In genomic region chr19:49496574-49497008, GRCh38 we compare ENCODE assay signal across 8 cellular contexts. TPM values are rescaled to one million over a fixed set of nuclear protein-coding genes. Genes with fewer than 3 reads are reported as not detected.
DNase-seq lines count a peak whose midpoint lies in the region; ATAC-seq, FAIRE-seq and TF ChIP-seq lines count a peak whose summit lies in the region.

No MANE protein-coding gene starts in this region.

- ATAC-seq in naive B cell (ENCODE audit: low read depth in 2 of 2) (no peak), HG02678 (IDR thresholded peaks at IDR 0.05; ENCODE audit: unreplicated experiment) (no peak), GM21723 (IDR thresholded peaks at IDR 0.05; ENCODE audit: unreplicated experiment) (no peak)

- peaks cover 0 to 2% (median 0%) of the 10 kb centered on the region in 7 donors for H3K9me3 Mint-ChIP-seq in naive B cell

- no peaks in the 10 kb centered on the region for H3K9me3 ChIP-seq in KOPT-K1 (ENCODE audit: insufficient read depth, low read length, poor library complexity, severe bottlenecking)

- no peak for TF ChIP-seq POLR2A in GM12891 (IDR thresholded peaks at IDR 0.05; ENCODE audit: low read depth, low read length)

- H3K36me3 Mint-ChIP-seq in naive B cell, result peaks cover 7 to 17% of the 10 kb centered on the region in 2 donors

- H3K27me3 Mint-ChIP-seq in naive B cell, result no peaks in the 10 kb centered on the region

- no peaks in the 10 kb centered on the region for H3K27me3 ChIP-seq in ACC112 (ENCODE audit: insufficient read depth, low read length)

- H3K4me3 Mint-ChIP-seq in naive B cell, result peak overlapping the region; percentile 94 to 100 (median 98)

- H3K27ac ChIP-seq in ACC112 (ENCODE audit: low read depth, low read length), result peak overlapping the region; percentile 79
- peak overlapping the region; percentile 87 for H3K27ac ChIP-seq in KOPT-K1 (ENCODE audit: low read depth, low read length, poor library complexity, severe bottlenecking)
- peak overlapping the region; percentile 97 for H3K27ac ChIP-seq in cingulate gyrus (ENCODE audit: low read depth, low read length)

- H3K4me3 ChIP-seq in ACC112 (ENCODE audit: low read depth, low read length), result peak overlapping the region; percentile 82

- FAIRE-seq in GM12891 (lab: Jason Lieb, UNC), result no peak

- DNase-seq in naive B cell, result no peak
- no peak for DNase-seq in GM12891 (ENCODE audit: insufficient read length, low spot score)
- no peak for DNase-seq in stimulated activated CD4-positive, alpha-beta T cell treated with anti-CD3 and anti-CD28 coated beads, Interleukin-15, amount 100 ng/mL, for 24 hours

- no peak overlapping the region for H2AFZ ChIP-seq in ACC112 (ENCODE audit: low read length, unreplicated experiment)

- peak overlapping the region; percentile 99 to 100 (median 99) for H3K27ac Mint-ChIP-seq in naive B cell

- H3K36me3 ChIP-seq in ACC112 (ENCODE audit: insufficient read depth, low read length) (peaks cover 25% of the 10 kb centered on the region), KOPT-K1 (ENCODE audit: insufficient read depth, low read length) (peaks cover 51% of the 10 kb centered on the region)

- peaks cover 35 to 64% (median 40%) of the 10 kb centered on the region in 3 donors for H3K4me1 Mint-ChIP-seq in naive B cell

- H3K4me1 ChIP-seq in ACC112 (ENCODE audit: control insufficient read depth, insufficient read depth, low read length, unreplicated experiment), result peaks cover 7% of the 10 kb centered on the region

- H3K79me2 ChIP-seq in ACC112 (ENCODE audit: control insufficient read depth, insufficient read depth, low read length, unreplicated experiment), result peaks cover 21% of the 10 kb centered on the region

TF ChIP-seq in GM12891, 5 proteins besides CTCF, POLR2A, EP300 and RAD21:
- TF ChIP-seq POLR2AphosphoS5 (IDR thresholded peaks at IDR 0.05; ENCODE audit: low read depth, low read length) (no peak), POU2F2 (IDR thresholded peaks at IDR 0.05; ENCODE audit: low read depth, low read length) (no peak), PAX5 (IDR thresholded peaks at IDR 0.05; ENCODE audit: insufficient read depth, low read length, severe bottlenecking) (no peak), SPI1 (IDR thresholded peaks at IDR 0.05; ENCODE audit: low read depth, low read length) (no peak), TAF1 (IDR thresholded peaks at IDR 0.05; ENCODE audit: low read depth, low read length) (no peak)

RNA-seq across cellular contexts. Expression of gene RPS11, which starts 0.4 kb away (rescaled TPM):
- polyA plus RNA-seq in naive B cell (ENCODE audit: low read depth in 6 of 6), result 1,000 to 10,000 TPM; 2,581 to 3,900 (median 3,339) TPM
- 6,855 TPM for polyA plus RNA-seq in GM12891 (2012; ENCODE audit: low read depth, missing spikeins)

RNA-seq across cellular contexts. Expression of gene RPL13A, which starts 9.2 kb away (rescaled TPM):
- 1,000 to 10,000 TPM; 1,519 to 3,103 (median 2,606) TPM for polyA plus RNA-seq in naive B cell (ENCODE audit: low read depth in 6 of 6)
- polyA plus RNA-seq in GM12891 (2012; ENCODE audit: low read depth, missing spikeins), result 6,963 TPM

RNA-seq across cellular contexts. Expression of gene FCGRT, which starts 15.9 kb away (rescaled TPM):
- 10 to 100 TPM; 56.7 to 69.7 (median 62.7) TPM for polyA plus RNA-seq in naive B cell (ENCODE audit: low read depth in 6 of 6)
- 1.4 TPM for polyA plus RNA-seq in GM12891 (2012; ENCODE audit: low read depth, missing spikeins)

RNA-seq across cellular contexts. Expression of gene FLT3LG, which starts 22.6 kb away (rescaled TPM):
- 10 to 100 TPM in 5 of 6 donors, 1 to 10 TPM in 1; 9.5 to 15.0 (median 11.4) TPM for polyA plus RNA-seq in naive B cell (ENCODE audit: low read depth in 6 of 6)
- polyA plus RNA-seq in GM12891 (2012; ENCODE audit: low read depth, missing spikeins), result 6.8 TPM

RNA-seq across cellular contexts. Expression of gene RCN3, which starts 31.2 kb away (rescaled TPM):
- polyA plus RNA-seq in naive B cell (ENCODE audit: low read depth in 6 of 6), result under 1 TPM in 2 of 6 donors, not detected in 4; 0.17 to 0.43 TPM
- 0.94 TPM for polyA plus RNA-seq in GM12891 (2012; ENCODE audit: low read depth, missing spikeins)
